Comparison of ENCODE assay signal across 9 cellular contexts in the genomic region with DNA sequence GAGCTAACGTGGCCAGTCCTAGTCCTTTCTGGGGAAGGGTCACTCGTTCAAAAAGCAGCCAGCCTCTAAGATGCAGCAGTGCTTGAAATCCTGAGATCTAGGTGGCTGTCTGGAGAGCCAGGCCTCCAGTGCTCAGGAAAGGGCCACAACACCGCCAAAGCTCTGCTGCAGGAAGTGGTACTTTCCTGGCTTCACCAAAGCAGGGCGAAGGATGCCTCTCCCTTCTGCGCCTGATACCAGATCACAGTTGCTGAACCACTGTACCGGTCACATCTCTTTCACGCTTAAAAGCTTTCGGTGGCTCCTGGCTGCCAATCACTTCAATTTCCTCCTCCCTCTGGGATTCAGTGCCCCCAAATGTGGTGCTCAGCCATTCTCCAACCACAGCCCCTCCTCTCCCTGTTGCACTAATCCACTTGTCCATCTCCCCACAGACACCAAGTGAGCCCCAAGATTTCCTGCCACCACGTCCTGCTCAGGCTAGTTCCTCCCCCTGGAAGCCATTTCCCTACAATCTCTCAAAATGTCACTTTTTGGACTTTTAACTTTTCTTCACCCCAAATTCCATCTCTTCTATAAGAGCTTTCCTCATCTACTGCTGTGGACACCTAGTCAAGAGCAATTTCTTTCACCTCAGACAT.
DNase-seq lines count a peak whose midpoint lies in the region; ATAC-seq and TF ChIP-seq lines count a peak whose summit lies in the region.
"Had no signal": no experiment of that assay in that cellular context is flagged by ENCODE, and none has a peak within 500 bp of the region (broad histone marks: within the 10 kb centered on the region; RNA-seq: fewer than 3 reads in every experiment).

No MANE protein-coding gene starts in this region.

- no peaks in the 10 kb centered on the region for H3K36me3 Mint-ChIP-seq in CD4-positive, alpha-beta memory T cell
- H3K36me3 Mint-ChIP-seq in T-cell: no peaks in the 10 kb centered on the region
- H3K36me3 Mint-ChIP-seq: IgD-negative memory B cell had no signal

- no peak overlapping the region for H3K9ac ChIP-seq in parathyroid adenoma

- CTCF ChIA-PET in CD4-positive, alpha-beta memory T cell (lab: Charles Lee; ENCODE audit: partially characterized antibody): interaction anchor here (0.9 to 1.7 kb wide), 7 partner anchors 9 to 303 kb away, joined by 3 to 7 read pairs (median 4); no protein-coding TSS in a partner anchor
- CTCF ChIA-PET in T-cell (lab: Charles Lee): interaction anchor here (0.6 to 1.1 kb wide), 2 partner anchors 15 to 109 kb away, joined by 3 read pairs; no protein-coding TSS in a partner anchor

- TF ChIP-seq CTCF in parathyroid adenoma (IDR thresholded peaks at IDR 0.05): no peak

- POLR2A ChIA-PET in CD4-positive, alpha-beta memory T cell (lab: Charles Lee; ENCODE audit: partially characterized antibody): interaction anchor here (0.5 to 2.5 kb wide), 9 partner anchors 11 to 1082 kb away, joined by 3 to 10 read pairs (median 4); partner anchors contain the start of gene BCL6
- POLR2A ChIA-PET in T-cell (lab: Charles Lee): interaction anchor here in 1 of 2 donors (0.6 kb wide), 1 partner anchor 313 kb away, joined by 11 read pairs; no protein-coding TSS in a partner anchor

- H2AFZ ChIP-seq in parathyroid adenoma: peak overlapping the region; percentile 55

- H3K4me1 Mint-ChIP-seq in CD4-positive, alpha-beta memory T cell: peaks cover 16 to 23% (median 19%) of the 10 kb centered on the region in 4 donors
- peaks cover 18 to 23% (median 21%) of the 10 kb centered on the region in 3 donors for H3K4me1 Mint-ChIP-seq in T-cell

- H3K27me3 ChIP-seq in CD4-positive, alpha-beta memory T cell (ENCODE audit: insufficient read depth, low read length): no peaks in the 10 kb centered on the region
- no peaks in the 10 kb centered on the region for H3K27me3 ChIP-seq in parathyroid adenoma (ENCODE audit: control insufficient read depth, insufficient read depth, low read length)

- H3K79me2 ChIP-seq in parathyroid adenoma: no peaks in the 10 kb centered on the region

- peak overlapping the region; percentile 0 to 87 (median 55) for H3K27ac Mint-ChIP-seq in CD4-positive, alpha-beta memory T cell
- H3K27ac Mint-ChIP-seq in T-cell: peak overlapping the region; percentile 50 to 59
- H3K27ac Mint-ChIP-seq: IgD-negative memory B cell had no signal

- H3K4me3 Mint-ChIP-seq in CD4-positive, alpha-beta memory T cell: peak overlapping the region in 7 of 8 donors; percentile 17 to 69 (median 44)
- peak overlapping the region; percentile 6 to 37 (median 13) for H3K4me3 Mint-ChIP-seq in T-cell

- DNase-seq in CD4-positive, alpha-beta memory T cell: peak; percentile 41 to 46 (median 46)
- peak in 30 of 34 experiments; percentile 5 to 48 (median 24) for DNase-seq in T-cell
- DNase-seq in activated T-helper 9 cell treated with anti-CD3 and anti-CD28 coated beads, Interleukin-2, amount 50 U/mL, for 16 hours (ENCODE audit: low read depth): peak; percentile 10
- DNase-seq in EL: no peak
- no peak for DNase-seq in pons (ENCODE audit: low spot score)

- H3K4me3 ChIP-seq in CD4-positive, alpha-beta memory T cell (ENCODE audit: low read length in 2 of 2): no peak overlapping the region
- no peak overlapping the region for H3K4me3 ChIP-seq in parathyroid adenoma (ENCODE audit: low read depth, low read length)

- no peaks in the 10 kb centered on the region for H3K9me3 ChIP-seq in CD4-positive, alpha-beta memory T cell (ENCODE audit: control insufficient read depth in 1 of 2, low read length in 2 of 2)
- no peaks in the 10 kb centered on the region for H3K9me3 ChIP-seq in parathyroid adenoma (ENCODE audit: control insufficient read depth, low read length)

- H3K27ac ChIP-seq in CD4-positive, alpha-beta memory T cell (ENCODE audit: low read depth, low read length): no peak overlapping the region
- peak overlapping the region; percentile 99 for H3K27ac ChIP-seq in parathyroid adenoma

- ATAC-seq in T-cell (replicated peaks in 1 of 4): peak; percentile 81 to 93 (median 88)
- no peak for ATAC-seq in HG02852 (IDR thresholded peaks at IDR 0.05; ENCODE audit: unreplicated experiment)
- ATAC-seq in GM19467 (IDR thresholded peaks at IDR 0.05; ENCODE audit: unreplicated experiment): no peak

- H3K27me3 Mint-ChIP-seq in CD4-positive, alpha-beta memory T cell: no peaks in the 10 kb centered on the region
- H3K27me3 Mint-ChIP-seq in T-cell: no peaks in the 10 kb centered on the region

- no peaks in the 10 kb centered on the region for H3K9me3 Mint-ChIP-seq in CD4-positive, alpha-beta memory T cell
- no peaks in the 10 kb centered on the region for H3K9me3 Mint-ChIP-seq in T-cell
- H3K9me3 Mint-ChIP-seq: IgD-negative memory B cell had no signal

- H3K4me2 ChIP-seq in parathyroid adenoma (ENCODE audit: low read length): no peak overlapping the region

- H3K36me3 ChIP-seq in CD4-positive, alpha-beta memory T cell (ENCODE audit: insufficient read depth, low read length): no peaks in the 10 kb centered on the region
- H3K36me3 ChIP-seq in parathyroid adenoma (ENCODE audit: control insufficient read depth, insufficient read depth, low read length): no peaks in the 10 kb centered on the region

- intact Hi-C loops in CD4-positive, alpha-beta memory T cell (cut with micrococcal nuclease): no loop called here

- H3K4me1 ChIP-seq in CD4-positive, alpha-beta memory T cell (ENCODE audit: insufficient read depth, low read length): peaks cover 17% of the 10 kb centered on the region
- peaks cover 44% of the 10 kb centered on the region for H3K4me1 ChIP-seq in parathyroid adenoma

Comparison
In these comparisons a context has a peak if more than half of its experiments do, and no peak if none do; other contexts are left out.
1. DNase-seq: peak in CD4-positive, alpha-beta memory T cell (5 of 5), T-cell (30 of 34) and activated T-helper 9 cell treated with anti-CD3 and anti-CD28 coated beads, Interleukin-2, amount 50 U/mL, for 16 hours (single experiment); none in EL (single experiment) and pons (single experiment).
2. ATAC-seq: peak in T-cell (4 of 4); none in HG02852 (single experiment) and GM19467 (single experiment).